ENCODE assay signal across 8 cellular contexts in genomic region chr12:121626087-121626852, GRCh38. TPM values are rescaled to one million over a fixed set of nuclear protein-coding genes. Genes with fewer than 3 reads are reported as not detected.
DNase-seq lines count a peak whose midpoint lies in the region; ATAC-seq and TF ChIP-seq lines count a peak whose summit lies in the region.

TSS of gene ORAI1 (plus strand) at chr12:121626530.

- H3K27ac ChIP-seq in esophagus squamous epithelium = peak within 1 kb of the TSS; percentile 84 to 97 (median 96)

- H3K9me3 ChIP-seq in esophagus squamous epithelium = no peaks in the 10 kb centered on the region

- H3K9me3 Mint-ChIP-seq in naive B cell = no peaks in the 10 kb centered on the region
- no peaks in the 10 kb centered on the region for H3K9me3 Mint-ChIP-seq in stimulated activated effector memory CD8-positive, alpha-beta T cell treated with anti-CD3 and anti-CD28 coated beads, Interleukin-12 subunit alpha, Interleukin-12 subunit beta, amount 100 ng/mL, for 72 hours

- no peaks in the 10 kb centered on the region for H3K27me3 ChIP-seq in esophagus squamous epithelium

- intact Hi-C loops in esophagus squamous epithelium (cut with DNase I) = loop anchor here (5.0 to 10.0 kb wide), 2 partner anchors 49 to 74 kb away; no protein-coding TSS in a partner anchor

- peak within 1 kb of the TSS; percentile 48 to 95 (median 84) for H3K4me3 ChIP-seq in esophagus squamous epithelium

- peak within 1 kb of the TSS; percentile 94 to 99 (median 98) for H3K27ac Mint-ChIP-seq in naive B cell
- H3K27ac Mint-ChIP-seq in stimulated activated effector memory CD8-positive, alpha-beta T cell treated with anti-CD3 and anti-CD28 coated beads, Interleukin-12 subunit alpha, Interleukin-12 subunit beta, amount 100 ng/mL, for 72 hours = peak within 1 kb of the TSS; percentile 95

- peak in 2 of 4 donors; percentile 70 to 88 for TF ChIP-seq POLR2A in esophagus squamous epithelium (IDR thresholded peaks at IDR 0.05)

- DNase-seq in DMS79 treated with DMSO at 0.1 percent for 48 hours (lab: John Stamatoyannopoulos, UW) (peak; percentile 88), Kasumi-1 (lab: John Stamatoyannopoulos, UW) (peak; percentile 83 to 85), RKO (ENCODE audit: low spot score) (peak; percentile 93), activated T-helper 1 cell treated with Interleukin-2 at 50 U/mL for 16 hours (ENCODE audit: low read depth) (peak; percentile 95), esophagus squamous epithelium (lab: John Stamatoyannopoulos, UW) (peak; percentile 79), naive B cell (peak; percentile 97)
- peak; percentile 98 to 99 for DNase-seq in stimulated activated effector memory CD8-positive, alpha-beta T cell treated with anti-CD3 and anti-CD28 coated beads, Interleukin-12 subunit alpha, Interleukin-12 subunit beta, amount 100 ng/mL, for 72 hours (ENCODE audit: low spot score in 2 of 2)

- peak in 3 of 6 experiments; percentile 19 to 41 (median 37) for TF ChIP-seq CTCF in esophagus squamous epithelium (IDR thresholded peaks at IDR 0.05)

- peaks cover 0 to 4% of the 10 kb centered on the region in 2 donors for H3K36me3 Mint-ChIP-seq in naive B cell
- H3K36me3 Mint-ChIP-seq in stimulated activated effector memory CD8-positive, alpha-beta T cell treated with anti-CD3 and anti-CD28 coated beads, Interleukin-12 subunit alpha, Interleukin-12 subunit beta, amount 100 ng/mL, for 72 hours = peaks cover 49% of the 10 kb centered on the region

- ATAC-seq in GM21786 (IDR thresholded peaks at IDR 0.05; ENCODE audit: unreplicated experiment) (peak; percentile 65), naive B cell (ENCODE audit: low read depth in 2 of 2) (peak; percentile 69 to 72)
- ATAC-seq in stimulated activated effector memory CD8-positive, alpha-beta T cell treated with anti-CD3 and anti-CD28 coated beads, Interleukin-12 subunit alpha, Interleukin-12 subunit beta, amount 100 ng/mL, for 72 hours = peak; percentile 79

- H3K4me1 Mint-ChIP-seq in naive B cell = peaks cover 32 to 58% (median 53%) of the 10 kb centered on the region in 3 donors
- peaks cover 50% of the 10 kb centered on the region for H3K4me1 Mint-ChIP-seq in stimulated activated effector memory CD8-positive, alpha-beta T cell treated with anti-CD3 and anti-CD28 coated beads, Interleukin-12 subunit alpha, Interleukin-12 subunit beta, amount 100 ng/mL, for 72 hours

- H3K4me3 Mint-ChIP-seq in naive B cell = peak within 1 kb of the TSS; percentile 92 to 100 (median 97)
- peak within 1 kb of the TSS; percentile 94 for H3K4me3 Mint-ChIP-seq in stimulated activated effector memory CD8-positive, alpha-beta T cell treated with anti-CD3 and anti-CD28 coated beads, Interleukin-12 subunit alpha, Interleukin-12 subunit beta, amount 100 ng/mL, for 72 hours

- H3K27me3 Mint-ChIP-seq in naive B cell = no peaks in the 10 kb centered on the region

- no peaks in the 10 kb centered on the region for H3K36me3 ChIP-seq in esophagus squamous epithelium

- H3K4me1 ChIP-seq in esophagus squamous epithelium = peaks cover 28 to 65% (median 40%) of the 10 kb centered on the region in 3 donors

- 0% methylated on average over 13 of the region's 92 CpGs; no CpG with 5 or more reads in 1 of the 2 donors for WGBS in esophagus squamous epithelium, 2 donors

RNA-seq across cellular contexts. Expression of gene ORAI1, which starts in this region (rescaled TPM):
- total RNA-seq in esophagus squamous epithelium = 1 to 10 TPM; 4.4 to 7.9 (median 7.0) TPM
- polyA plus RNA-seq in naive B cell (ENCODE audit: low read depth in 6 of 6) = 100 to 1,000 TPM; 130 to 190 (median 161) TPM

Comparison
In these comparisons a context has a peak if more than half of its experiments do, and no peak if none do; other contexts are left out.
1. Peak in every context shown above with its lines: DNase-seq, ATAC-seq, H3K4me3 ChIP-seq and H3K27ac ChIP-seq.